ENCODE assay signal across 23 cellular contexts in the genomic region with DNA sequence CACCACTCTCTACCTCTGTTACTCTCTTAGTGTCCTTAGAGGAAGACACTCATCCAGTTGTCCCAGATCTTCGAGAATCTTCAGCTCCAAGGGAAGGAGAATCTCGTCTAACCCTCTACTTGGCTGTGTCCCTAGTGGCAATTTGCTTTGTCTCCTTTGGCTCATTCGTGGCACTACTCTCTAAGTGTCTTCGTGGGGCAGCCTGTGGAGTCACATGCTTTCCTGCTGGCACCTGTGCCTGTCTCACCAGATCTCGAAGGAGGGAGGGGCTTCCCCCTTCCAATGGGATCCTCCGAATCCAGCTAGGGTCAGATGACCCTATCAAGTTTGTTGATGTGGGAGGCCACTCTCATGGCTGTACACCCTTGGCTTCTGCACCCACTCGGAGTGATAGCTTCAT. TPM values are rescaled to one million over a fixed set of nuclear protein-coding genes. Genes with fewer than 3 reads are reported as not detected.
A peak's percentile ranks its signal among the peaks of the same experiment; 100 is the strongest.
DNase-seq lines count a peak whose midpoint lies in the region; ATAC-seq and TF ChIP-seq lines count a peak whose summit lies in the region.
"Had no signal": no experiment of that assay in that cellular context is flagged by ENCODE, and none has a peak within 500 bp of the region (broad histone marks: within the 10 kb centered on the region; RNA-seq: fewer than 3 reads in every experiment).

No MANE protein-coding gene starts in this region.

- H3K27me3 Mint-ChIP-seq in endothelial cell (ENCODE audit: unreplicated experiment): peaks cover 17% of the 10 kb centered on the region
- peaks cover 6% of the 10 kb centered on the region for H3K27me3 Mint-ChIP-seq in neural progenitor cell (ENCODE audit: insufficient read depth, low read depth)

- POLR2A ChIA-PET in IMR-90 (lab: Charles Lee; ENCODE audit: unreplicated experiment): interaction anchor here (0.6 kb wide), 2 partner anchors 14 to 31 kb away, joined by 3 to 8 read pairs; no protein-coding TSS in a partner anchor

- TF ChIP-seq POLR2A in IMR-90 (IDR thresholded peaks at IDR 0.05; ENCODE audit: low read depth, low read length) (no peak), vagina (IDR thresholded peaks at IDR 0.05) (no peak), testis (IDR thresholded peaks at IDR 0.05) (no peak)

- DNase-seq in IMR-90 (no peak), endothelial cell (ENCODE audit: low spot score) (no peak), neural progenitor cell (ENCODE audit: low spot score) (no peak), vagina (ENCODE audit: extremely low spot score in 2 of 2) (no peak), testis (no peak), foreskin fibroblast (no peak)
- DNase-seq: AML-193, DMS 273 treated with DMSO at 0.1 percent for 48 hours, DMS79 treated with DMSO at 0.1 percent for 48 hours, MG63, NCI-H1417, NCI-H1694 treated with DMSO at 0.1 percent for 48 hours, NCI-H2081 treated with DMSO at 0.1 percent for 48 hours, NCI-H2171 treated with DMSO at 0.1 percent for 48 hours, NCI-H524 treated with DMSO at 0.1 percent for 48 hours, NCI-H82, Peyer's patch had no signal

- TF ChIP-seq CTCF in IMR-90 (conservative IDR thresholded peaks at IDR 0.05; ENCODE audit: low read depth, low read length) (no peak), endothelial cell (IDR thresholded peaks at IDR 0.05; ENCODE audit: unreplicated experiment) (no peak), neural progenitor cell (IDR thresholded peaks at IDR 0.05) (no peak), vagina (IDR thresholded peaks at IDR 0.05) (no peak), testis (IDR thresholded peaks at IDR 0.05) (no peak), foreskin fibroblast (IDR thresholded peaks at IDR 0.05; ENCODE audit: low read depth, low read length) (no peak)

- H4K5ac ChIP-seq in IMR-90 (ENCODE audit: low read depth, low read length): no peak overlapping the region

- CTCF ChIA-PET in IMR-90 (lab: Yijun Ruan, JAX): interaction anchor here (0.7 to 0.9 kb wide), 2 partner anchors 38 to 71 kb away, joined by 3 to 4 read pairs; no protein-coding TSS in a partner anchor

- H3K9me3 Mint-ChIP-seq in endothelial cell (ENCODE audit: unreplicated experiment): no peaks in the 10 kb centered on the region
- peaks cover 77% of the 10 kb centered on the region for H3K9me3 Mint-ChIP-seq in neural progenitor cell

- H3K79me2 ChIP-seq in neural progenitor cell (ENCODE audit: low read depth): peaks cover 40% of the 10 kb centered on the region

- no peak overlapping the region for H2BK15ac ChIP-seq in IMR-90 (ENCODE audit: low read depth, low read length)

- H4K20me1 ChIP-seq in BLaER1 (peaks cover 11% of the 10 kb centered on the region; the same call in 1 of the 2 replicates), IMR-90 (ENCODE audit: insufficient read depth, low read length) (peaks cover 64% of the 10 kb centered on the region), neural progenitor cell (ENCODE audit: low read depth) (peaks cover 72% of the 10 kb centered on the region)

- H3K9me1 ChIP-seq in IMR-90 (ENCODE audit: insufficient read depth, low read length): peaks cover 29% of the 10 kb centered on the region

- H4K8ac ChIP-seq in IMR-90 (ENCODE audit: low read depth in 2 of 2, low read length in 2 of 2): no peak overlapping the region

- H2AK9ac ChIP-seq in IMR-90 (replicated peaks; ENCODE audit: low read depth, low read length, poor library complexity): peak overlapping the region; percentile 38

- H3K36me3 ChIP-seq in BLaER1 (peaks cover 40% of the 10 kb centered on the region), IMR-90 (ENCODE audit: control insufficient read depth, insufficient read depth, low read length) (peaks cover 49% of the 10 kb centered on the region), neural progenitor cell (no peaks in the 10 kb centered on the region), vagina (peaks cover 0 to 7% of the 10 kb centered on the region in 2 donors), testis (ENCODE audit: low read depth, missing control alignments) (no peaks in the 10 kb centered on the region)
- H3K36me3 ChIP-seq: Peyer's patch had no signal

- H3K4me3 Mint-ChIP-seq in endothelial cell (ENCODE audit: unreplicated experiment): peak overlapping the region; percentile 62
- H3K4me3 Mint-ChIP-seq in neural progenitor cell: peak overlapping the region; percentile 8

- no peak overlapping the region for H3K4ac ChIP-seq in IMR-90 (ENCODE audit: low read depth, low read length)

- no peaks in the 10 kb centered on the region for H3K27me3 ChIP-seq in BLaER1
- no peaks in the 10 kb centered on the region for H3K27me3 ChIP-seq in IMR-90 (ENCODE audit: control insufficient read depth, insufficient read depth, low read length)
- H3K27me3 ChIP-seq in neural progenitor cell: peaks cover 67% of the 10 kb centered on the region
- no peaks in the 10 kb centered on the region for H3K27me3 ChIP-seq in vagina
- no peaks in the 10 kb centered on the region for H3K27me3 ChIP-seq in testis
- H3K27me3 ChIP-seq: MG63 had no signal

- H3K36me3 Mint-ChIP-seq in endothelial cell (ENCODE audit: low read depth, unreplicated experiment) (peaks cover 51% of the 10 kb centered on the region), neural progenitor cell (peaks cover 77% of the 10 kb centered on the region)
- H3K36me3 Mint-ChIP-seq: CD14-positive monocyte had no signal

- H3K4me2 ChIP-seq in BLaER1 (peak overlapping the region; percentile 96), IMR-90 (ENCODE audit: low read depth, low read length) (no peak overlapping the region), neural progenitor cell (no peak overlapping the region)

- in situ Hi-C loops in IMR-90 (cut with MboI; ENCODE audit: low sequenced_read_pairs): no loop called here

- no peak overlapping the region for H4K91ac ChIP-seq in IMR-90 (ENCODE audit: insufficient read depth, low read depth, low read length)

- dilution Hi-C loops in IMR-90 (cut with HindIII; ENCODE audit: low sequenced_read_pairs, unreplicated experiment): no loop called here

- H3K23ac ChIP-seq in IMR-90 (ENCODE audit: low read depth, low read length): no peak overlapping the region

- no peak overlapping the region; the same call in 1 of the 2 replicates for H3K27ac ChIP-seq in BLaER1
- H3K27ac ChIP-seq in IMR-90 (ENCODE audit: insufficient read depth, low read length): no peak overlapping the region
- no peak overlapping the region for H3K27ac ChIP-seq in neural progenitor cell
- H3K27ac ChIP-seq in vagina: no peak overlapping the region
- no peak overlapping the region for H3K27ac ChIP-seq in testis
- H3K27ac ChIP-seq: Peyer's patch had no signal

- no peak overlapping the region for H3K18ac ChIP-seq in IMR-90 (ENCODE audit: low read depth, low read length)

- TF ChIP-seq RAD21 in IMR-90 (IDR thresholded peaks at IDR 0.05; ENCODE audit: low read length): no peak

- H3K4me1 Mint-ChIP-seq in endothelial cell (ENCODE audit: unreplicated experiment) (peaks cover 53% of the 10 kb centered on the region), neural progenitor cell (peaks cover 30% of the 10 kb centered on the region)

- no peak overlapping the region for H2BK20ac ChIP-seq in IMR-90 (ENCODE audit: low read depth, low read length)

- no peak overlapping the region for H3K14ac ChIP-seq in IMR-90 (replicated peaks; ENCODE audit: low read depth, low read length)

- H2AK5ac ChIP-seq in IMR-90 (ENCODE audit: low read depth, low read length): no peak overlapping the region

- no peak overlapping the region for H3K27ac Mint-ChIP-seq in endothelial cell (ENCODE audit: unreplicated experiment)
- no peak overlapping the region for H3K27ac Mint-ChIP-seq in neural progenitor cell
- H3K27ac Mint-ChIP-seq: CD14-positive monocyte had no signal

- no peak overlapping the region for H3K9ac ChIP-seq in BLaER1
- H3K9ac ChIP-seq in IMR-90 (ENCODE audit: low read depth, low read length): no peak overlapping the region
- no peak overlapping the region for H3K9ac ChIP-seq in neural progenitor cell

- H2BK5ac ChIP-seq in IMR-90 (ENCODE audit: low read depth, low read length, poor library complexity, severe bottlenecking): no peak overlapping the region

- 0 out of 2 replicates have a peak, but pooled peaks cover 8% of the 10 kb centered on the region for H3K9me3 ChIP-seq in BLaER1
- no peaks in the 10 kb centered on the region; the same call in 1 of the 2 replicates for H3K9me3 ChIP-seq in IMR-90 (ENCODE audit: control insufficient read depth, insufficient read depth, low read length)
- no peaks in the 10 kb centered on the region for H3K9me3 ChIP-seq in neural progenitor cell (ENCODE audit: low read depth)
- no peaks in the 10 kb centered on the region for H3K9me3 ChIP-seq in vagina
- no peaks in the 10 kb centered on the region for H3K9me3 ChIP-seq in testis
- H3K9me3 ChIP-seq: MG63, Peyer's patch had no signal

- no peak overlapping the region for H3K56ac ChIP-seq in IMR-90 (ENCODE audit: extremely low read depth, insufficient read depth, low read length)

- H2AFZ ChIP-seq in IMR-90 (replicated peaks; ENCODE audit: low read length, poor library complexity): no peak overlapping the region
- no peak overlapping the region for H2AFZ ChIP-seq in neural progenitor cell (replicated peaks)

- peaks cover 28% of the 10 kb centered on the region for H3F3A ChIP-seq in neural progenitor cell (ENCODE audit: low read depth)

- 100% methylated on average over 2 of the region's 7 CpGs; no CpG with 5 or more reads in 1 of the 2 experiments for WGBS in IMR-90 (ENCODE audit: extremely low coverage in 2 of 2, insufficient read length in 1 of 2), 2 experiments
- 86 to 93% methylated on average over 5 to 7 of the region's 7 CpGs for WGBS in testis, 2 donors

- ATAC-seq in IMR-90 (ENCODE audit: low read depth) (no peak), HG02610 (IDR thresholded peaks at IDR 0.05; ENCODE audit: unreplicated experiment) (no peak)
- ATAC-seq: GM12878, K562 had no signal

- no peak overlapping the region for H2BK120ac ChIP-seq in IMR-90 (ENCODE audit: low read depth, low read length)

- H3K4me3 ChIP-seq in BLaER1: no peak overlapping the region
- H3K4me3 ChIP-seq in IMR-90 (ENCODE audit: insufficient read depth, low read depth, low read length): no peak overlapping the region
- no peak overlapping the region for H3K4me3 ChIP-seq in neural progenitor cell
- H3K4me3 ChIP-seq in vagina: no peak overlapping the region
- H3K4me3 ChIP-seq in testis: no peak overlapping the region
- no peak overlapping the region for H3K4me3 ChIP-seq in foreskin fibroblast (ENCODE audit: low read depth in 1 of 2, low read length in 2 of 2)
- H3K4me3 ChIP-seq: GM12878, K562, MG63, Peyer's patch had no signal

- H3K4me1 ChIP-seq in BLaER1: peaks cover 90% of the 10 kb centered on the region
- peaks cover 19% of the 10 kb centered on the region for H3K4me1 ChIP-seq in IMR-90 (ENCODE audit: control insufficient read depth, insufficient read depth, low read length)
- H3K4me1 ChIP-seq in neural progenitor cell: peaks cover 21% of the 10 kb centered on the region
- H3K4me1 ChIP-seq in vagina: peaks cover 65% of the 10 kb centered on the region
- H3K4me1 ChIP-seq in testis: peaks cover 5% of the 10 kb centered on the region

- peaks cover 31 to 85% of the 10 kb centered on the region in 2 experiments for H3K79me1 ChIP-seq in IMR-90 (ENCODE audit: low read depth in 1 of 2, low read length in 2 of 2)

- BruUV-seq in IMR-90 (replicated peaks; lab: Mats Ljungman, UMichigan): no TSS peak

- intact Hi-C loops in IMR-90 (cut with micrococcal nuclease) (no loop called here), vagina (cut with DNase I) (no loop called here), testis (cut with DNase I; ENCODE audit: low total_unique reads) (no loop called here)

RNA-seq across cellular contexts. Expression of a gene that starts 1.8 kb away (rescaled TPM):
- total RNA-seq in IMR-90 (2012; rRNA removed): 2.5 and 2.9 TPM in 2 replicates
- polyA plus RNA-seq in IMR-90 (2012; rRNA removed): 3.8 TPM in 2 replicates
- 2.5 and 3.2 TPM in 2 replicates for polyA plus RNA-seq in IMR-90 (2012; cell fraction: cytosol; rRNA removed)
- 11.1 and 15.3 TPM in 2 replicates for polyA plus RNA-seq in IMR-90 (2012; cell fraction: nucleus; rRNA removed; ENCODE audit: low replicate concordance)
- total RNA-seq in endothelial cell (ENCODE audit: unreplicated experiment): 2.9 TPM
- total RNA-seq in neural progenitor cell (ENCODE audit: low replicate concordance): 0.43 and 1.3 TPM in 2 replicates
- total RNA-seq in vagina: 3.4 TPM
- 1 to 10 TPM; 4.9 to 5.4 TPM for total RNA-seq in testis
- polyA plus RNA-seq in testis (ENCODE audit: insufficient read depth, low read depth, low replicate concordance): 0.50 TPM
- total RNA-seq: K562 had no signal
- polyA plus RNA-seq: CD14-positive monocyte, K562 had no signal

RNA-seq across cellular contexts. Expression of a gene that starts 2.3 kb away (rescaled TPM):
- total RNA-seq in IMR-90 (2012; rRNA removed): 1.1 and 1.6 TPM in 2 replicates
- polyA plus RNA-seq in IMR-90 (2012; rRNA removed): 0.60 and 0.65 TPM in 2 replicates
- polyA plus RNA-seq in IMR-90 (2012; cell fraction: cytosol; rRNA removed): 0.12 and 0.24 TPM in 2 replicates
- 4.4 and 5.1 TPM in 2 replicates for polyA plus RNA-seq in IMR-90 (2012; cell fraction: nucleus; rRNA removed; ENCODE audit: low replicate concordance)
- total RNA-seq in endothelial cell (ENCODE audit: unreplicated experiment): 3.5 TPM
- total RNA-seq in neural progenitor cell (ENCODE audit: low replicate concordance): 5.0 and 10.4 TPM in 2 replicates
- total RNA-seq in vagina: 4.9 TPM
- 1 to 10 TPM; 6.1 TPM for total RNA-seq in testis
- polyA plus RNA-seq in testis (ENCODE audit: insufficient read depth, low read depth, low replicate concordance): 0.57 TPM
- total RNA-seq: A172 had no signal
- polyA plus RNA-seq: CD14-positive monocyte, K562 had no signal

RNA-seq across cellular contexts. Expression of a gene that starts 11.4 kb away (rescaled TPM):
- total RNA-seq in IMR-90 (2012; rRNA removed) (21.1 and 21.9 TPM in 2 replicates), endothelial cell (ENCODE audit: unreplicated experiment) (68.2 TPM), neural progenitor cell (ENCODE audit: low replicate concordance) (14.7 and 17.2 TPM in 2 replicates), vagina (78.3 TPM), testis (10 to 100 TPM; 14.5 to 29.4 TPM)
- polyA plus RNA-seq in IMR-90 (2012; rRNA removed) (58.9 and 72.1 TPM in 2 replicates), testis (ENCODE audit: insufficient read depth, low read depth, low replicate concordance) (61.1 TPM)
- polyA plus RNA-seq in IMR-90 (2012; cell fraction: cytosol; rRNA removed): 70.3 and 79.6 TPM in 2 replicates
- 18.5 and 26.3 TPM in 2 replicates for polyA plus RNA-seq in IMR-90 (2012; cell fraction: nucleus; rRNA removed; ENCODE audit: low replicate concordance)
- polyA plus RNA-seq: K562 had no signal

RNA-seq across cellular contexts. Expression of a gene that starts 56.8 kb away (rescaled TPM):
- 8.8 and 9.7 TPM in 2 replicates for total RNA-seq in IMR-90 (2012; rRNA removed)
- polyA plus RNA-seq in IMR-90 (2012; rRNA removed): 7.9 and 9.2 TPM in 2 replicates
- 8.7 and 9.5 TPM in 2 replicates for polyA plus RNA-seq in IMR-90 (2012; cell fraction: cytosol; rRNA removed)
- polyA plus RNA-seq in IMR-90 (2012; cell fraction: nucleus; rRNA removed; ENCODE audit: low replicate concordance): 5.9 and 6.2 TPM in 2 replicates
- total RNA-seq in endothelial cell (ENCODE audit: unreplicated experiment): 3.8 TPM
- total RNA-seq in neural progenitor cell (ENCODE audit: low replicate concordance): 0.79 and 2.2 TPM in 2 replicates
- total RNA-seq in vagina: 10.6 TPM
- total RNA-seq in testis: 10 to 100 TPM; 10.3 to 11.3 TPM
- 2.7 TPM for polyA plus RNA-seq in testis (ENCODE audit: insufficient read depth, low read depth, low replicate concordance)
- total RNA-seq: A172, K562 had no signal
- polyA plus RNA-seq: CD14-positive monocyte had no signal
